In genomic region chr7:157192861-157193260, GRCh38 we compare ENCODE assay signal across 6 cellular contexts.
"Had no signal": no experiment of that assay in that cellular context is flagged by ENCODE, and none has a peak within 500 bp of the region (broad histone marks: within the 10 kb centered on the region; RNA-seq: fewer than 3 reads in every experiment).

No MANE protein-coding gene starts in this region.

- H3K9me3 Mint-ChIP-seq: H9 had no signal

- DNase-seq: GOT3, H9, HCEC 1CT, IMR-90 had no signal

- H3K4me3 Mint-ChIP-seq: H9 had no signal

- H3K4me3 ChIP-seq: K562 had no signal

- FAIRE-seq: HTR-8/SVneo, K562 had no signal

- ATAC-seq: K562 had no signal
